8 cellular contexts compared by ENCODE assay signal in genomic region chr11:18115360-18116127, GRCh38. TPM values are rescaled to one million over a fixed set of nuclear protein-coding genes. Genes with fewer than 3 reads are reported as not detected.
A peak's percentile ranks its signal among the peaks of the same experiment; 100 is the strongest.
DNase-seq lines count a peak whose midpoint lies in the region; ATAC-seq and TF ChIP-seq lines count a peak whose summit lies in the region.

No MANE protein-coding gene starts in this region.

- peak; percentile 90 for ATAC-seq in GM21390 (IDR thresholded peaks at IDR 0.05; ENCODE audit: unreplicated experiment)
- peak; percentile 97 for ATAC-seq in PC-3

- H3K4me3 ChIP-seq in PC-3 (ENCODE audit: low read length) (no peak overlapping the region), fibroblast of mammary gland (ENCODE audit: control insufficient read depth, low read depth, low read length) (no peak overlapping the region), neutrophil (ENCODE audit: low read depth in 1 of 2, low read length in 1 of 2) (no peak overlapping the region), testis (no peak overlapping the region)

- H3K79me2 ChIP-seq in PC-3 (ENCODE audit: low read length): no peaks in the 10 kb centered on the region

- H2AFZ ChIP-seq in PC-3 (ENCODE audit: low read length): no peak overlapping the region

- H3K36me3 ChIP-seq in PC-3 (ENCODE audit: low read depth, low read length) (no peaks in the 10 kb centered on the region), neutrophil (no peaks in the 10 kb centered on the region), testis (ENCODE audit: low read depth, missing control alignments) (no peaks in the 10 kb centered on the region)

- intact Hi-C loops in PC-3 (cut with micrococcal nuclease): loop anchor here (5.0 kb wide), 1 partner anchor 687 kb away; no protein-coding TSS in a partner anchor
- intact Hi-C loops in testis (cut with DNase I; ENCODE audit: low total_unique reads): no loop called here

- H3K27ac ChIP-seq in PC-3 (ENCODE audit: low read length) (no peak overlapping the region), neutrophil (no peak overlapping the region), testis (no peak overlapping the region)

- H3K4me1 ChIP-seq in PC-3 (ENCODE audit: insufficient read depth, low read length) (no peaks in the 10 kb centered on the region), neutrophil (ENCODE audit: control insufficient read depth in 1 of 2, insufficient read depth in 1 of 2, low read depth in 1 of 2, low read length in 1 of 2) (no peaks in the 10 kb centered on the region), testis (no peaks in the 10 kb centered on the region)

- CTCF ChIA-PET in PC-3 (lab: Charles Lee): interaction anchor here (0.6 to 1.8 kb wide), 3 partner anchors 11 to 158 kb away, joined by 3 to 7 read pairs (median 5); no protein-coding TSS in a partner anchor

- no peaks in the 10 kb centered on the region for H3K9me2 ChIP-seq in PC-3 (replicated peaks; ENCODE audit: low read length)

- TF ChIP-seq POLR2A in testis (IDR thresholded peaks at IDR 0.05): no peak

- in situ Hi-C loops in KBM-7 (cut with MboI; ENCODE audit: low pct_unique_long_range_greater_than_20kb, low sequenced_read_pairs): no loop called here

- POLR2A ChIA-PET in PC-3 (lab: Charles Lee; ENCODE audit: unreplicated experiment): interaction anchor here (0.6 kb wide), 2 partner anchors 12 to 17 kb away, joined by 3 read pairs; no protein-coding TSS in a partner anchor

- peak; percentile 87 for TF ChIP-seq CTCF in PC-3 (conservative IDR thresholded peaks at IDR 0.05; ENCODE audit: low read depth, low read length)
- TF ChIP-seq CTCF in fibroblast of mammary gland (conservative IDR thresholded peaks at IDR 0.05; ENCODE audit: control insufficient read depth, insufficient read depth, low read depth, low read length): peak; percentile 88
- TF ChIP-seq CTCF in neutrophil (IDR thresholded peaks at IDR 0.05): peak; percentile 69
- TF ChIP-seq CTCF in testis (IDR thresholded peaks at IDR 0.05): peak; percentile 49 to 90 (median 82)

- H3K9me3 ChIP-seq in PC-3 (ENCODE audit: low read length): no peaks in the 10 kb centered on the region
- no peaks in the 10 kb centered on the region for H3K9me3 ChIP-seq in neutrophil
- no peaks in the 10 kb centered on the region for H3K9me3 ChIP-seq in testis

- no peaks in the 10 kb centered on the region for H3F3A ChIP-seq in PC-3 (ENCODE audit: low read length, unreplicated experiment)

- BruUV-seq in PC-3 (replicated peaks; lab: Mats Ljungman, UMichigan): no TSS peak

- H3K27me3 ChIP-seq in PC-3 (ENCODE audit: low read length) (peaks cover 28% of the 10 kb centered on the region), neutrophil (peaks cover 60% of the 10 kb centered on the region), testis (no peaks in the 10 kb centered on the region)

- DNase-seq in DMS 273 treated with DMSO at 0.1 percent for 48 hours (lab: John Stamatoyannopoulos, UW) (peak; percentile 14), KBM-7 (peak; percentile 78), PC-3 (peak; percentile 75), fibroblast of mammary gland (ENCODE audit: low read depth) (peak; percentile 56), testis (peak; percentile 73)
- peak; percentile 58 for DNase-seq in activated T-cell treated with anti-CD3 and anti-CD28 coated beads, Interleukin-2, amount 50 U/mL, for 1 hour

- WGBS in testis, 2 donors: 9 to 10% methylated on average over 9 of the region's 9 CpGs

- H4K20me1 ChIP-seq in PC-3 (ENCODE audit: low read length): no peaks in the 10 kb centered on the region

- peak overlapping the region; percentile 21; the same call in 1 of the 2 replicates for H3K4me2 ChIP-seq in PC-3 (ENCODE audit: low read length)

- no peak overlapping the region for H3K9ac ChIP-seq in PC-3 (ENCODE audit: low read length)

RNA-seq across cellular contexts. Expression of gene SAAL1, which starts 9.7 kb away (rescaled TPM):
- total RNA-seq in PC-3 (2014; rRNA removed) (21.5 and 25.4 TPM in 2 replicates), testis (10 to 100 TPM; 21.8 to 29.8 TPM)
- 29.0 TPM for polyA plus RNA-seq in testis (ENCODE audit: insufficient read depth, low read depth, low replicate concordance)

RNA-seq across cellular contexts. Expression of gene MRGPRX3, which starts 16.8 kb away (rescaled TPM):
- total RNA-seq in PC-3 (2014; rRNA removed) (not detected in 2 replicates), testis (not detected)
- polyA plus RNA-seq in testis (ENCODE audit: insufficient read depth, low read depth, low replicate concordance): not detected

RNA-seq across cellular contexts. Expression of gene MRGPRX4, which starts 57.1 kb away (rescaled TPM):
- total RNA-seq in PC-3 (2014; rRNA removed) (not detected in 2 replicates), testis (not detected)
- polyA plus RNA-seq in testis (ENCODE audit: insufficient read depth, low read depth, low replicate concordance): not detected

Comparison
In these comparisons a context has a peak if more than half of its experiments do, and no peak if none do; other contexts are left out.
1. DNase-seq: peak in every context shown above with its lines; median percentile 78 in KBM-7; 75 in PC-3; 73 in testis; 58 in activated T-cell treated with anti-CD3 and anti-CD28 coated beads, Interleukin-2, amount 50 U/mL, for 1 hour; 56 in fibroblast of mammary gland; 14 in DMS 273 treated with DMSO at 0.1 percent for 48 hours.